39 cellular contexts compared by ENCODE assay signal in the genomic region with DNA sequence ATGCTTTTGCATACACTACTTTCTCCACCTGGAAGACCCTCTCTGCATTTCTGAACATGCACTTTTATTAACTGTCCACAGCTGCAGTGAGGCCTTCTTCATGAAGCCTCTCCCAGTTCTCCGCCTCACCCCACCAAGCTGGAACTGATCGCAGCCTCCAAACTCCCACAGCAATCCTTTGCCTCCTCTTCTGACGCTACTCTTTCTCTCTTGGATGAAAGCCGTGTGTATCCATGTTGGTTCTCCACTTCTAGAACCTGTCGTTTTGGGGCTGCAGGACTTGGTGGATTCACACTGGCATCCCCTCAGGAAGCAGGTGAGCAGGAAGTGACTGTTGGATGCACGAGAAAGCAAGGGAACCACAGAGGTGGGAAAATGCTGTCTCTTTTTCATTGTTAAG.
"Had no signal": no experiment of that assay in that cellular context is flagged by ENCODE, and none has a peak within 500 bp of the region (broad histone marks: within the 10 kb centered on the region; RNA-seq: fewer than 3 reads in every experiment).

No MANE protein-coding gene starts in this region.

- H3K27ac ChIP-seq: ascending aorta, cardiac muscle cell, WERI-Rb-1 had no signal

- H3K36me3 ChIP-seq: ascending aorta, cardiac muscle cell, WERI-Rb-1 had no signal

- DNase-seq: activated CD4-positive, alpha-beta memory T cell treated with anti-CD3 and anti-CD28 coated beads, Interleukin-2, amount 10 ng/mL, durations not matched to agents 7 days and 5 days; activated CD4-positive, alpha-beta T cell treated with anti-CD3 and anti-CD28 coated beads for 1 hour; activated CD4-positive, alpha-beta T cell treated with anti-CD3 and anti-CD28 coated beads for 36 hours; activated CD4-positive, alpha-beta T cell treated with anti-CD3 and anti-CD28 coated beads for 48 hours; activated CD4-positive, alpha-beta T cell treated with anti-CD3 and anti-CD28 coated beads, Interleukin-2, amount 10 ng/mL, durations not matched to agents 7 days and 5 days; activated CD4-positive, alpha-beta T cell treated with anti-CD3 and anti-CD28 coated beads, Interleukin-2, amount 50 U/mL, for 48 hours; activated CD4-positive, CD25-positive, alpha-beta regulatory T cell; activated CD8-positive, alpha-beta memory T cell treated with anti-CD3 and anti-CD28 coated beads for 24 hours; activated CD8-positive, alpha-beta memory T cell treated with anti-CD3 and anti-CD28 coated beads, Interleukin-2, amount 10 ng/mL, durations not matched to agents 7 days and 5 days; activated CD8-positive, alpha-beta memory T cell treated with anti-CD3 and anti-CD28 coated beads, Interleukin-2, amount 50 U/mL, for 48 hours; activated CD8-positive, alpha-beta T cell treated with anti-CD3 and anti-CD28 coated beads, Interleukin-2, amount 10 ng/mL, durations not matched to agents 7 days and 5 days; activated effector memory CD4-positive, alpha-beta T cell treated with Interleukin-2 at 50 U/mL for 16 hours; activated gamma-delta T cell; activated naive CD4-positive, alpha-beta T cell treated with anti-CD3 and anti-CD28 coated beads, Interleukin-2, amount 10 ng/mL, durations not matched to agents 7 days and 5 days; activated naive CD4-positive, alpha-beta T cell treated with Interleukin-2 at 50 U/mL for 16 hours; activated naive CD8-positive, alpha-beta T cell treated with anti-CD3 and anti-CD28 coated beads, Interleukin-2, amount 10 ng/mL, durations not matched to agents 7 days and 5 days; activated naive CD8-positive, alpha-beta T cell treated with anti-CD3 and anti-CD28 coated beads, Interleukin-2, amount 50 U/mL, for 24 hours; activated T-cell treated with anti-CD3 and anti-CD28 coated beads, Interleukin-2, amount 50 U/mL, for 24 hours; activated T-cell treated with anti-CD3 and anti-CD28 coated beads, Interleukin-2, amount 50 U/mL, for 48 hours; amygdala; anterior cingulate cortex; caudate nucleus; cerebellar nuclear complex; T-helper 1 cell; T-helper 2 cell; T-helper 9 cell; WERI-Rb-1 had no signal

- H3K4me3 Mint-ChIP-seq: activated CD4-positive, alpha-beta memory T cell treated with anti-CD3 and anti-CD28 coated beads, Interleukin-2, amount 10 ng/mL, durations not matched to agents 7 days and 5 days; activated CD4-positive, alpha-beta T cell treated with anti-CD3 and anti-CD28 coated beads for 36 hours; activated CD4-positive, alpha-beta T cell treated with anti-CD3 and anti-CD28 coated beads, Interleukin-2, amount 10 ng/mL, durations not matched to agents 7 days and 5 days; activated CD8-positive, alpha-beta memory T cell treated with anti-CD3 and anti-CD28 coated beads, Interleukin-2, amount 10 ng/mL, durations not matched to agents 7 days and 5 days; activated CD8-positive, alpha-beta T cell treated with anti-CD3 and anti-CD28 coated beads, Interleukin-2, amount 10 ng/mL, durations not matched to agents 7 days and 5 days; activated naive CD4-positive, alpha-beta T cell treated with anti-CD3 and anti-CD28 coated beads, Interleukin-2, amount 10 ng/mL, durations not matched to agents 7 days and 5 days; activated naive CD4-positive, alpha-beta T cell treated with anti-CD3 and anti-CD28 coated beads, Interleukin-2, amount 50 U/mL, for 24 hours; activated naive CD8-positive, alpha-beta T cell; activated naive CD8-positive, alpha-beta T cell treated with anti-CD3 and anti-CD28 coated beads, Interleukin-2, amount 10 ng/mL, durations not matched to agents 7 days and 5 days; activated naive CD8-positive, alpha-beta T cell treated with anti-CD3 and anti-CD28 coated beads, Interleukin-2, amount 50 U/mL, for 24 hours; activated T-cell treated with anti-CD3 and anti-CD28 coated beads, Interleukin-2, amount 50 U/mL, for 24 hours; brain; central memory CD8-positive, alpha-beta T cell; T-helper 1 cell treated with Interleukin-12 subunit alpha and Interleukin-12 subunit beta and Interleukin-4 antibody, amounts not matched to agents 30 μg/mL and 1 μg/mL, for 36 hours; T-helper 2 cell treated with Interferon-gamma antibody and Interleukin-4, amounts not matched to agents 5 μg/mL and 100 μg/mL, for 36 hours; WTC11 had no signal

- H3K27me3 ChIP-seq: ascending aorta, cardiac muscle cell had no signal

- H3K27me3 Mint-ChIP-seq: activated CD4-positive, alpha-beta memory T cell treated with anti-CD3 and anti-CD28 coated beads, Interleukin-2, amount 10 ng/mL, durations not matched to agents 7 days and 5 days; activated CD4-positive, alpha-beta T cell treated with anti-CD3 and anti-CD28 coated beads for 36 hours; activated CD4-positive, alpha-beta T cell treated with anti-CD3 and anti-CD28 coated beads, Interleukin-2, amount 10 ng/mL, durations not matched to agents 7 days and 5 days; activated CD8-positive, alpha-beta memory T cell treated with anti-CD3 and anti-CD28 coated beads, Interleukin-2, amount 10 ng/mL, durations not matched to agents 7 days and 5 days; activated naive CD4-positive, alpha-beta T cell treated with anti-CD3 and anti-CD28 coated beads, Interleukin-2, amount 10 ng/mL, durations not matched to agents 7 days and 5 days; activated naive CD4-positive, alpha-beta T cell treated with anti-CD3 and anti-CD28 coated beads, Interleukin-2, amount 50 U/mL, for 24 hours; activated naive CD8-positive, alpha-beta T cell; activated naive CD8-positive, alpha-beta T cell treated with anti-CD3 and anti-CD28 coated beads, Interleukin-2, amount 10 ng/mL, durations not matched to agents 7 days and 5 days; activated T-cell treated with anti-CD3 and anti-CD28 coated beads, Interleukin-2, amount 50 U/mL, for 24 hours; central memory CD8-positive, alpha-beta T cell had no signal

- H3K4me1 Mint-ChIP-seq: activated CD4-positive, alpha-beta memory T cell treated with anti-CD3 and anti-CD28 coated beads, Interleukin-2, amount 10 ng/mL, durations not matched to agents 7 days and 5 days; activated CD4-positive, alpha-beta T cell treated with anti-CD3 and anti-CD28 coated beads for 36 hours; activated CD4-positive, alpha-beta T cell treated with anti-CD3 and anti-CD28 coated beads, Interleukin-2, amount 10 ng/mL, durations not matched to agents 7 days and 5 days; activated CD8-positive, alpha-beta memory T cell treated with anti-CD3 and anti-CD28 coated beads, Interleukin-2, amount 10 ng/mL, durations not matched to agents 7 days and 5 days; activated naive CD4-positive, alpha-beta T cell treated with anti-CD3 and anti-CD28 coated beads, Interleukin-2, amount 10 ng/mL, durations not matched to agents 7 days and 5 days; activated naive CD4-positive, alpha-beta T cell treated with anti-CD3 and anti-CD28 coated beads, Interleukin-2, amount 50 U/mL, for 24 hours; activated naive CD8-positive, alpha-beta T cell treated with anti-CD3 and anti-CD28 coated beads, Interleukin-2, amount 10 ng/mL, durations not matched to agents 7 days and 5 days; activated naive CD8-positive, alpha-beta T cell treated with anti-CD3 and anti-CD28 coated beads, Interleukin-2, amount 50 U/mL, for 24 hours; central memory CD8-positive, alpha-beta T cell had no signal

- H3K9me3 ChIP-seq: ascending aorta had no signal

- ATAC-seq: activated CD4-positive, alpha-beta T cell treated with anti-CD3 and anti-CD28 coated beads for 36 hours; activated CD4-positive, CD25-positive, alpha-beta regulatory T cell treated with anti-CD3 and anti-CD28 coated beads, Interleukin-2, amount 50 U/mL, for 24 hours; activated CD8-positive, alpha-beta memory T cell treated with anti-CD3 and anti-CD28 coated beads, Interleukin-2, amount 10 ng/mL, durations not matched to agents 7 days and 5 days; activated CD8-positive, alpha-beta T cell treated with anti-CD3 and anti-CD28 coated beads, Interleukin-2, amount 10 ng/mL, durations not matched to agents 7 days and 5 days; activated naive CD8-positive, alpha-beta T cell treated with anti-CD3 and anti-CD28 coated beads, Interleukin-2, amount 50 U/mL, for 24 hours; WTC11 had no signal

- H3K4me1 ChIP-seq: ascending aorta had no signal

- FAIRE-seq: bronchial epithelial cell had no signal

- H3K27ac Mint-ChIP-seq: activated CD4-positive, alpha-beta memory T cell treated with anti-CD3 and anti-CD28 coated beads, Interleukin-2, amount 10 ng/mL, durations not matched to agents 7 days and 5 days; activated CD4-positive, alpha-beta T cell treated with anti-CD3 and anti-CD28 coated beads for 36 hours; activated CD4-positive, alpha-beta T cell treated with anti-CD3 and anti-CD28 coated beads, Interleukin-2, amount 10 ng/mL, durations not matched to agents 7 days and 5 days; activated CD8-positive, alpha-beta memory T cell treated with anti-CD3 and anti-CD28 coated beads, Interleukin-2, amount 10 ng/mL, durations not matched to agents 7 days and 5 days; activated CD8-positive, alpha-beta T cell treated with anti-CD3 and anti-CD28 coated beads, Interleukin-2, amount 10 ng/mL, durations not matched to agents 7 days and 5 days; activated naive CD4-positive, alpha-beta T cell treated with anti-CD3 and anti-CD28 coated beads, Interleukin-2, amount 10 ng/mL, durations not matched to agents 7 days and 5 days; activated naive CD4-positive, alpha-beta T cell treated with anti-CD3 and anti-CD28 coated beads, Interleukin-2, amount 50 U/mL, for 24 hours; activated naive CD8-positive, alpha-beta T cell; activated naive CD8-positive, alpha-beta T cell treated with anti-CD3 and anti-CD28 coated beads, Interleukin-2, amount 10 ng/mL, durations not matched to agents 7 days and 5 days; activated naive CD8-positive, alpha-beta T cell treated with anti-CD3 and anti-CD28 coated beads, Interleukin-2, amount 50 U/mL, for 24 hours; activated T-cell treated with anti-CD3 and anti-CD28 coated beads, Interleukin-2, amount 50 U/mL, for 24 hours; activated T-helper 2 cell treated with anti-CD3 and anti-CD28 coated beads, Interferon-gamma antibody, Interleukin-2, Interleukin-4, amounts not matched to agents 10 μg/mL and 5 μg/mL and 100 μg/mL, durations not matched to agents 14 hours and 24 hours and 36 hours; T-helper 1 cell treated with Interleukin-12 subunit alpha and Interleukin-12 subunit beta and Interleukin-4 antibody, amounts not matched to agents 30 μg/mL and 1 μg/mL, for 36 hours; T-helper 2 cell treated with Interferon-gamma antibody and Interleukin-4, amounts not matched to agents 5 μg/mL and 100 μg/mL, for 36 hours; WTC11 had no signal

- H3K4me3 ChIP-seq: ascending aorta, cardiac muscle cell had no signal

- H3K36me3 Mint-ChIP-seq: activated CD8-positive, alpha-beta memory T cell treated with anti-CD3 and anti-CD28 coated beads, Interleukin-2, amount 10 ng/mL, durations not matched to agents 7 days and 5 days; activated naive CD4-positive, alpha-beta T cell treated with anti-CD3 and anti-CD28 coated beads, Interleukin-2, amount 10 ng/mL, durations not matched to agents 7 days and 5 days; activated naive CD4-positive, alpha-beta T cell treated with anti-CD3 and anti-CD28 coated beads, Interleukin-2, amount 50 U/mL, for 24 hours; activated naive CD8-positive, alpha-beta T cell; activated naive CD8-positive, alpha-beta T cell treated with anti-CD3 and anti-CD28 coated beads, Interleukin-2, amount 10 ng/mL, durations not matched to agents 7 days and 5 days; brain had no signal

- H3K9me3 Mint-ChIP-seq: activated CD4-positive, alpha-beta memory T cell treated with anti-CD3 and anti-CD28 coated beads, Interleukin-2, amount 10 ng/mL, durations not matched to agents 7 days and 5 days; activated CD4-positive, alpha-beta T cell treated with anti-CD3 and anti-CD28 coated beads, Interleukin-2, amount 10 ng/mL, durations not matched to agents 7 days and 5 days; activated naive CD4-positive, alpha-beta T cell treated with anti-CD3 and anti-CD28 coated beads, Interleukin-2, amount 10 ng/mL, durations not matched to agents 7 days and 5 days; activated naive CD4-positive, alpha-beta T cell treated with anti-CD3 and anti-CD28 coated beads, Interleukin-2, amount 50 U/mL, for 24 hours; activated naive CD8-positive, alpha-beta T cell treated with anti-CD3 and anti-CD28 coated beads, Interleukin-2, amount 10 ng/mL, durations not matched to agents 7 days and 5 days; activated naive CD8-positive, alpha-beta T cell treated with anti-CD3 and anti-CD28 coated beads, Interleukin-2, amount 50 U/mL, for 24 hours; activated T-cell treated with anti-CD3 and anti-CD28 coated beads, Interleukin-2, amount 50 U/mL, for 24 hours; activated T-helper 2 cell treated with anti-CD3 and anti-CD28 coated beads, Interferon-gamma antibody, Interleukin-2, Interleukin-4, amounts not matched to agents 10 μg/mL and 5 μg/mL and 100 μg/mL, durations not matched to agents 14 hours and 24 hours and 36 hours; central memory CD8-positive, alpha-beta T cell; T-helper 1 cell treated with Interleukin-12 subunit alpha and Interleukin-12 subunit beta and Interleukin-4 antibody, amounts not matched to agents 30 μg/mL and 1 μg/mL, for 36 hours; T-helper 2 cell treated with Interferon-gamma antibody and Interleukin-4, amounts not matched to agents 5 μg/mL and 100 μg/mL, for 36 hours; WTC11 had no signal
